ENCODE assay signal across 8 cellular contexts in the genomic region with DNA sequence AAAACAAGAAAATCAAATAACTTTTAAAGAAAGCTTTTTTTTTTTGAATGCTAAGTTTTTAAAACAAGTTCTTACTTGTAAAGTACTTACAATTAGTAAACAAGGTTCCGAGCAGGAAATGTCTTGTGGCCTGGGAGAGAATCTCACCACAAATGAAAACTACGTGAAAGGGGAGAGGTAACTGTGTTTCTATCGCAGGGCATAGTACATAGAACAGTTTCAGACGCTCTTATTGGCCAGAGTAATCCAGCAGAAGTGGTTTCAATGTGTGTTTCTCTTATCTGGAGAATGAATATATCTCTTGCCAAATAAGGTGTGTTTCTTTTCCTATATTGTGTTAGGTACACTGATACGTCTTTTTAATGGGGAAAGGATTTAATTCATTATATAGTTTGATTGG. TPM values are rescaled to one million over a fixed set of nuclear protein-coding genes. Genes with fewer than 3 reads are reported as not detected.
DNase-seq lines count a peak whose midpoint lies in the region; ATAC-seq lines count a peak whose summit lies in the region.

A gene with protein sequence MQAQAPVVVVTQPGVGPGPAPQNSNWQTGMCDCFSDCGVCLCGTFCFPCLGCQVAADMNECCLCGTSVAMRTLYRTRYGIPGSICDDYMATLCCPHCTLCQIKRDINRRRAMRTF (minus strand): TSS at position 154 of the 400 bp plus-strand sequence. CDS start 6,808 bp downstream, outside the sequence.

- H3K9me3 ChIP-seq in SJSA1 (replicated peaks) (no peaks in the 10 kb centered on the region), esophagus (ENCODE audit: control insufficient read depth in 2 of 2, insufficient read depth in 1 of 2, low read depth in 1 of 2, low read length in 1 of 2) (no peaks in the 10 kb centered on the region)

- peak; percentile 45 for ATAC-seq in GM19043 (IDR thresholded peaks at IDR 0.05; ENCODE audit: low read depth, unreplicated experiment)
- ATAC-seq in HG03280 (IDR thresholded peaks at IDR 0.05; ENCODE audit: unreplicated experiment), result peak; percentile 32

- 41 to 45% methylated on average over 5 of the region's 5 CpGs for WGBS in esophagus, 2 donors

- H3K4me1 ChIP-seq in SJSA1 (replicated peaks) (peaks cover 52% of the 10 kb centered on the region), esophagus (ENCODE audit: control insufficient read depth in 2 of 2, insufficient read depth in 2 of 2, low read length in 1 of 2) (peaks cover 0 to 3% of the 10 kb centered on the region in 2 donors)

- H3K27me3 ChIP-seq in SJSA1 (replicated peaks) (no peaks in the 10 kb centered on the region), esophagus (ENCODE audit: control insufficient read depth in 1 of 2, insufficient read depth in 2 of 2, low read length in 2 of 2) (no peaks in the 10 kb centered on the region)

- peaks cover 16% of the 10 kb centered on the region for H3K36me3 ChIP-seq in SJSA1
- no peaks in the 10 kb centered on the region for H3K36me3 ChIP-seq in esophagus (ENCODE audit: control insufficient read depth in 2 of 2, insufficient read depth in 2 of 2, low read length in 1 of 2)

- peak within 1 kb of the TSS; percentile 85 for H3K27ac ChIP-seq in SJSA1
- H3K27ac ChIP-seq in esophagus (ENCODE audit: low read depth in 2 of 2, low read length in 1 of 2), result peak within 1 kb of the TSS in 1 of 2 donors; percentile 26

- peak within 1 kb of the TSS; percentile 37 for H3K4me3 ChIP-seq in SJSA1
- H3K4me3 ChIP-seq in esophagus (ENCODE audit: low read depth in 1 of 2, low read length in 2 of 2), result peak within 1 kb of the TSS in 1 of 2 donors; percentile 34

- peak; percentile 51 for DNase-seq in CD1c-positive myeloid dendritic cell (ENCODE audit: extremely low spot score)
- DNase-seq in SJSA1 (ENCODE audit: low read depth in 1 of 2, low spot score in 2 of 2), result peak; percentile 45 to 75
- no peak for DNase-seq in NCI-H2107 (lab: John Stamatoyannopoulos, UW)
- DNase-seq in DMS114 treated with DMSO at 0.1 percent for 48 hours (lab: John Stamatoyannopoulos, UW; ENCODE audit: unreplicated experiment), result no peak
- DNase-seq in germinal center (ENCODE audit: low spot score), result no peak

RNA-seq across cellular contexts. Expression of the gene that starts here (rescaled TPM):
- 123 and 141 TPM in 2 replicates for total RNA-seq in SJSA1 (2014; rRNA removed; shearing (Covaris generic))
- 10 to 100 TPM; 49.1 to 88.4 TPM for polyA plus RNA-seq in esophagus

Comparison
In these comparisons a context has a peak if more than half of its experiments do, and no peak if none do; other contexts are left out.
1. DNase-seq: peak in CD1c-positive myeloid dendritic cell (single experiment) and SJSA1 (2 of 2); none in NCI-H2107 (single experiment), DMS114 treated with DMSO at 0.1 percent for 48 hours (single experiment) and germinal center (single experiment).